9 cellular contexts compared by ENCODE assay signal in the genomic region with DNA sequence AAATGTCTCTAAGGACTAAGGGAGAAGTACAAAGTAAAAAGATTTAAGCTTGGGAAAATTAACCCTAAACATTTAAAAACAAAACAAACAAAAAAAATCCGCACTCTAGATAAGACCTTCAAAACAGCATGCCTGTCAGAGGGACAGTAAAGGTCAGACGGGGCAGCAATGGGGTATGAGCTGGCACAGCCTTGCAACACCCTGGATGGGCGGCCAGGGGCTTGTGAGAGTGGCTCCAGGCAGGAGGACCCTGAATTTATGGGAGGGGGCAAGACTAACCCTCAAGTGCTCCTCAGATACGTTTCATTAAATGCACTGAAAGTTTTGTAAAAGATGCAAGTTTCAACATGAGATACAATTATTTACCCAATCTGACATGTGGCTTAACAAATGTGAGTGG.
DNase-seq lines count a peak whose midpoint lies in the region; ATAC-seq and TF ChIP-seq lines count a peak whose summit lies in the region.
"Had no signal": no experiment of that assay in that cellular context is flagged by ENCODE, and none has a peak within 500 bp of the region (broad histone marks: within the 10 kb centered on the region; RNA-seq: fewer than 3 reads in every experiment).

No MANE protein-coding gene starts in this region.

- H3K9ac ChIP-seq in IMR-90 (ENCODE audit: low read depth, low read length) = no peak overlapping the region

- intact Hi-C loops in CD8-positive, alpha-beta T cell (cut with DNase I, micrococcal nuclease) = loop anchor here (1.0 to 2.0 kb wide), 2 partner anchors 15 to 48 kb away; no protein-coding TSS in a partner anchor
- intact Hi-C loops in IMR-90 (cut with micrococcal nuclease) = no loop called here

- WGBS in IMR-90 (ENCODE audit: extremely low coverage in 2 of 2, insufficient read length in 1 of 2), 2 experiments = no CpG with 5 or more reads among the region's 4 CpGs

- H3K23ac ChIP-seq in IMR-90 (ENCODE audit: low read depth, low read length) = 0 out of 2 replicates have a peak overlapping the region, but pooled peaks have one; percentile 13

- H2BK5ac ChIP-seq in IMR-90 (ENCODE audit: low read depth, low read length, poor library complexity, severe bottlenecking) = no peak overlapping the region

- no peak overlapping the region for H3K14ac ChIP-seq in IMR-90 (replicated peaks; ENCODE audit: low read depth, low read length)

- peaks cover 94% of the 10 kb centered on the region for H3K4me1 Mint-ChIP-seq in CD8-positive, alpha-beta T cell (ENCODE audit: low read depth)
- H3K4me1 Mint-ChIP-seq in central memory CD8-positive, alpha-beta T cell = peaks cover 87% of the 10 kb centered on the region

- H4K20me1 ChIP-seq in IMR-90 (ENCODE audit: insufficient read depth, low read length) = peaks cover 98% of the 10 kb centered on the region

- H3K9me3 Mint-ChIP-seq in CD8-positive, alpha-beta T cell = no peaks in the 10 kb centered on the region
- no peaks in the 10 kb centered on the region for H3K9me3 Mint-ChIP-seq in central memory CD8-positive, alpha-beta T cell

- dilution Hi-C loops in IMR-90 (cut with HindIII; ENCODE audit: low sequenced_read_pairs, unreplicated experiment) = no loop called here

- H3K27me3 Mint-ChIP-seq in CD8-positive, alpha-beta T cell (ENCODE audit: low read depth) = no peaks in the 10 kb centered on the region
- H3K27me3 Mint-ChIP-seq in central memory CD8-positive, alpha-beta T cell = no peaks in the 10 kb centered on the region

- H4K5ac ChIP-seq in IMR-90 (ENCODE audit: low read depth, low read length) = no peak overlapping the region

- CTCF ChIA-PET in CD8-positive, alpha-beta T cell (lab: Charles Lee) = interaction anchor here (0.7 to 1.7 kb wide), 6 partner anchors 8 to 56 kb away, joined by 3 to 4 read pairs (median 3); no protein-coding TSS in a partner anchor
- CTCF ChIA-PET in IMR-90 (lab: Yijun Ruan, JAX) = interaction anchor here (0.6 kb wide), 1 partner anchor 9 kb away, joined by 3 read pairs; no protein-coding TSS in a partner anchor

- in situ Hi-C loops in IMR-90 (cut with MboI; ENCODE audit: low sequenced_read_pairs) = no loop called here

- H3K9me3 ChIP-seq in CD8-positive, alpha-beta T cell (ENCODE audit: low read length) = no peaks in the 10 kb centered on the region
- no peaks in the 10 kb centered on the region for H3K9me3 ChIP-seq in IMR-90 (ENCODE audit: control insufficient read depth, insufficient read depth, low read length)
- no peaks in the 10 kb centered on the region for H3K9me3 ChIP-seq in neutrophil
- H3K9me3 ChIP-seq: SJCRH30 had no signal

- peaks cover 80% of the 10 kb centered on the region for H3K4me1 ChIP-seq in CD8-positive, alpha-beta T cell (ENCODE audit: insufficient read depth, low read length)
- H3K4me1 ChIP-seq in IMR-90 (ENCODE audit: control insufficient read depth, insufficient read depth, low read length) (peaks cover 40% of the 10 kb centered on the region), neutrophil (ENCODE audit: control insufficient read depth in 1 of 2, insufficient read depth in 1 of 2, low read depth in 1 of 2, low read length in 1 of 2) (peaks cover 90 to 94% of the 10 kb centered on the region in 2 experiments)

- H2AK9ac ChIP-seq in IMR-90 (replicated peaks; ENCODE audit: low read depth, low read length, poor library complexity) = no peak overlapping the region

- no peak overlapping the region for H3K4me2 ChIP-seq in IMR-90 (ENCODE audit: low read depth, low read length)

- H4K91ac ChIP-seq in IMR-90 (ENCODE audit: insufficient read depth, low read depth, low read length) = no peak overlapping the region

- H3K4me3 Mint-ChIP-seq in CD8-positive, alpha-beta T cell = peak overlapping the region; percentile 8
- peak overlapping the region; percentile 76 for H3K4me3 Mint-ChIP-seq in central memory CD8-positive, alpha-beta T cell

- H3K27ac ChIP-seq in CD8-positive, alpha-beta T cell (ENCODE audit: low read depth, low read length) = peak overlapping the region; percentile 11
- no peak overlapping the region for H3K27ac ChIP-seq in IMR-90 (ENCODE audit: insufficient read depth, low read length)
- H3K27ac ChIP-seq in neutrophil = peak overlapping the region; percentile 86
- H3K27ac ChIP-seq: SJCRH30 had no signal

- H2AK5ac ChIP-seq in IMR-90 (ENCODE audit: low read depth, low read length) = no peak overlapping the region

- no peak overlapping the region for H3K56ac ChIP-seq in IMR-90 (ENCODE audit: extremely low read depth, insufficient read depth, low read length)

- H2BK20ac ChIP-seq in IMR-90 (ENCODE audit: low read depth, low read length) = no peak overlapping the region

- no peak overlapping the region for H2AFZ ChIP-seq in IMR-90 (replicated peaks; ENCODE audit: low read length, poor library complexity)

- H2BK120ac ChIP-seq in IMR-90 (ENCODE audit: low read depth, low read length) = no peak overlapping the region

- peaks cover 23% of the 10 kb centered on the region for H3K36me3 Mint-ChIP-seq in CD8-positive, alpha-beta T cell
- H3K36me3 Mint-ChIP-seq in central memory CD8-positive, alpha-beta T cell (ENCODE audit: insufficient read depth) = peaks cover 19% of the 10 kb centered on the region

- H3K4ac ChIP-seq in IMR-90 (ENCODE audit: low read depth, low read length) = no peak overlapping the region

- no peaks in the 10 kb centered on the region for H3K27me3 ChIP-seq in CD8-positive, alpha-beta T cell (ENCODE audit: insufficient read depth, low read length)
- H3K27me3 ChIP-seq in IMR-90 (ENCODE audit: control insufficient read depth, insufficient read depth, low read length) (no peaks in the 10 kb centered on the region), neutrophil (no peaks in the 10 kb centered on the region)
- H3K27me3 ChIP-seq: SJCRH30 had no signal

- no peak for TF ChIP-seq CTCF in CD8-positive, alpha-beta T cell (IDR thresholded peaks at IDR 0.05)
- TF ChIP-seq CTCF in IMR-90 (conservative IDR thresholded peaks at IDR 0.05; ENCODE audit: low read depth, low read length) = no peak
- TF ChIP-seq CTCF in neutrophil (IDR thresholded peaks at IDR 0.05) = no peak

- H3K9me1 ChIP-seq in IMR-90 (ENCODE audit: insufficient read depth, low read length) = peaks cover 73% of the 10 kb centered on the region

- peaks cover 29 to 91% of the 10 kb centered on the region in 2 experiments for H3K79me1 ChIP-seq in IMR-90 (ENCODE audit: low read depth in 1 of 2, low read length in 2 of 2)

- no TSS peak for BruUV-seq in IMR-90 (replicated peaks; lab: Mats Ljungman, UMichigan)

- H3K18ac ChIP-seq in IMR-90 (ENCODE audit: low read depth, low read length) = no peak overlapping the region

- no peak for TF ChIP-seq RAD21 in IMR-90 (IDR thresholded peaks at IDR 0.05; ENCODE audit: low read length)

- no peak for ATAC-seq in CD8-positive, alpha-beta T cell
- ATAC-seq in IMR-90 (ENCODE audit: low read depth) (no peak), HG03139 (IDR thresholded peaks at IDR 0.05; ENCODE audit: unreplicated experiment) (no peak), GM21737 (IDR thresholded peaks at IDR 0.05; ENCODE audit: unreplicated experiment) (no peak), HG02763 (IDR thresholded peaks at IDR 0.05; ENCODE audit: unreplicated experiment) (no peak), GM21381 (IDR thresholded peaks at IDR 0.05; ENCODE audit: unreplicated experiment) (no peak)
- ATAC-seq in central memory CD8-positive, alpha-beta T cell (replicated peaks; ENCODE audit: extremely low read depth, poor library complexity, severe bottlenecking) = no peak

- no peaks in the 10 kb centered on the region for H3K36me3 ChIP-seq in CD8-positive, alpha-beta T cell (ENCODE audit: insufficient read depth, low read length)
- H3K36me3 ChIP-seq in IMR-90 (ENCODE audit: control insufficient read depth, insufficient read depth, low read length) (peaks cover 2% of the 10 kb centered on the region), neutrophil (no peaks in the 10 kb centered on the region)

- H3K27ac Mint-ChIP-seq in CD8-positive, alpha-beta T cell = peak overlapping the region; percentile 92
- peak overlapping the region; percentile 91 for H3K27ac Mint-ChIP-seq in central memory CD8-positive, alpha-beta T cell (ENCODE audit: low read depth)

- POLR2A ChIA-PET in CD8-positive, alpha-beta T cell (lab: Charles Lee) = interaction anchor here (0.8 to 1.6 kb wide), 7 partner anchors 18 to 146 kb away, joined by 3 to 9 read pairs (median 4); partner anchors contain the start of gene SPG7
- POLR2A ChIA-PET in IMR-90 (lab: Charles Lee; ENCODE audit: unreplicated experiment) = no interaction called here

- no peak for TF ChIP-seq POLR2A in IMR-90 (IDR thresholded peaks at IDR 0.05; ENCODE audit: low read depth, low read length)

- peak overlapping the region; percentile 16 for H3K4me3 ChIP-seq in CD8-positive, alpha-beta T cell (ENCODE audit: low read depth, low read length)
- H3K4me3 ChIP-seq in IMR-90 (ENCODE audit: insufficient read depth, low read depth, low read length) = no peak overlapping the region
- peak overlapping the region; percentile 13 to 31 for H3K4me3 ChIP-seq in neutrophil (ENCODE audit: low read depth in 1 of 2, low read length in 1 of 2)
- H3K4me3 ChIP-seq: SJCRH30 had no signal

- H2BK15ac ChIP-seq in IMR-90 (ENCODE audit: low read depth, low read length) = no peak overlapping the region

- no peak overlapping the region for H4K8ac ChIP-seq in IMR-90 (ENCODE audit: low read depth in 2 of 2, low read length in 2 of 2)

- no peak for DNase-seq in CD8-positive, alpha-beta T cell
- DNase-seq in IMR-90 = no peak
- no peak for DNase-seq in central memory CD8-positive, alpha-beta T cell (ENCODE audit: low spot score in 2 of 2)
- DNase-seq: SJCRH30 had no signal

TF ChIP-seq in IMR-90, 13 proteins besides CTCF, POLR2A, EP300 and RAD21:
- TF ChIP-seq CEBPB (IDR thresholded peaks at IDR 0.05; ENCODE audit: low read depth, low read length) (0 out of 2 replicates have a peak, but pooled peaks have one; percentile 12), USF2 (IDR thresholded peaks at IDR 0.05; ENCODE audit: low read depth, low read length) (no peak)
TF ChIP-seq in IMR-90: peak in this region for 1.
